22 cellular contexts compared by ENCODE assay signal in the genomic region with DNA sequence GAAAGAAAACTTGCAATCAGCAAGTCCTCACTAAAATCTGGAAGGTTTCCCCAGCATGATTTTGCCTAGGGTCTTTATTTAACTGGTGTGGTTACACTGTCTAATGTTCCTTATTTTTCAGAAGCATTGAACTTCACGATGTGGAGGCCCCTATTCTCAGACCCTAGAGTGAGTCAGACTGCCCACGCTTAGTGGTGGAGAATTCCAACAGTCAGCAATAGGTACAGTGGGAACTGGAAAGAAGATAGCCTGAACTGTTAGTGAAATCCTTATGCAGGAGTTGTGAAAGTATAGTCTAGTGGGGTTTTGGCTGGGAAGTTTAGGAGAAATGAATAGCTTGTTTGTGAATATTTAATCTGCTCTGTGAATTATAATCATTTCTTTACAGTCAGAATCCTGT.
"Had no signal": no experiment of that assay in that cellular context is flagged by ENCODE, and none has a peak within 500 bp of the region (broad histone marks: within the 10 kb centered on the region; RNA-seq: fewer than 3 reads in every experiment).

No MANE protein-coding gene starts in this region.

- ATAC-seq: left cardiac atrium; lower lobe of right lung; natural killer cell treated with Interleukin-12 subunit alpha and Interleukin-12 subunit beta and Interleukin-15 and Interleukin-18, amount 100 ng/mL, for 72 hours; right cardiac atrium had no signal

- H3K4me2 ChIP-seq: hepatocyte had no signal

- H3K27me3 Mint-ChIP-seq: natural killer cell treated with Interleukin-12 subunit alpha and Interleukin-12 subunit beta and Interleukin-15 and Interleukin-18, amount 100 ng/mL, for 72 hours had no signal

- H3K4me1 ChIP-seq: colonic mucosa, esophagus squamous epithelium, left ventricle myocardium inferior, lower lobe of right lung, stomach had no signal

- H3K36me3 Mint-ChIP-seq: memory B cell, mesothelial cell of epicardium had no signal

- H3K79me2 ChIP-seq: hepatocyte had no signal

- H3K4me3 ChIP-seq: colonic mucosa, esophagus squamous epithelium, hepatocyte, left ventricle myocardium inferior, lower lobe of right lung, ovary, stomach, thoracic aorta had no signal

- H3K4me1 Mint-ChIP-seq: memory B cell had no signal

- H2AFZ ChIP-seq: hepatocyte had no signal

- H3K27ac Mint-ChIP-seq: memory B cell; mesothelial cell of epicardium; natural killer cell treated with Interleukin-12 subunit alpha and Interleukin-12 subunit beta and Interleukin-15 and Interleukin-18, amount 100 ng/mL, for 72 hours had no signal

- H3K36me3 ChIP-seq: colonic mucosa, esophagus squamous epithelium, left ventricle myocardium inferior, lower lobe of right lung, neutrophil, ovary, stomach, thoracic aorta had no signal

- H3K27ac ChIP-seq: colonic mucosa, esophagus squamous epithelium, hepatocyte, left ventricle myocardium inferior, lower lobe of right lung, neutrophil, ovary, stomach, thoracic aorta had no signal

- H3K9me3 Mint-ChIP-seq: mesothelial cell of epicardium had no signal

- FAIRE-seq: kidney had no signal

- DNase-seq: cerebellar nuclear complex; colonic mucosa; dermis blood vessel endothelial cell; esophagus squamous epithelium; foreskin melanocyte; head of caudate nucleus; kidney; left cardiac atrium; left ventricle myocardium inferior; lower lobe of right lung; ovary; right cardiac atrium; stimulated activated naive CD4-positive, alpha-beta T cell; stomach; substantia nigra; trophoblast cell had no signal

- H3K9me3 ChIP-seq: colonic mucosa, esophagus squamous epithelium, left ventricle myocardium inferior, lower lobe of right lung, neutrophil, ovary, stomach, thoracic aorta had no signal

- H3K4me3 Mint-ChIP-seq: memory B cell; mesothelial cell of epicardium; natural killer cell treated with Interleukin-12 subunit alpha and Interleukin-12 subunit beta and Interleukin-15 and Interleukin-18, amount 100 ng/mL, for 72 hours had no signal

- H3K27me3 ChIP-seq: colonic mucosa, esophagus squamous epithelium, hepatocyte, neutrophil, ovary, stomach had no signal
